ENCODE assay signal across 31 cellular contexts in genomic region chr16:88103581-88104188, GRCh38.
"Had no signal": no experiment of that assay in that cellular context is flagged by ENCODE, and none has a peak within 500 bp of the region (broad histone marks: within the 10 kb centered on the region; RNA-seq: fewer than 3 reads in every experiment).

No MANE protein-coding gene starts in this region.

- H3K36me3 ChIP-seq: esophagus squamous epithelium, heart right ventricle, left ventricle myocardium inferior, prostate gland, stomach, thyroid gland had no signal

- H3K36me3 Mint-ChIP-seq: mesothelial cell of epicardium; naive B cell; natural killer cell treated with Interleukin-12 subunit alpha and Interleukin-12 subunit beta and Interleukin-15 and Interleukin-18, amount 100 ng/mL, for 72 hours; stimulated activated effector memory CD8-positive, alpha-beta T cell treated with anti-CD3 and anti-CD28 coated beads, Interleukin-12 subunit alpha, Interleukin-12 subunit beta, amount 100 ng/mL, for 72 hours had no signal

- H3K4me3 ChIP-seq: esophagus squamous epithelium, heart right ventricle, left ventricle myocardium inferior, lung, mucosa of descending colon, prostate gland, smooth muscle cell, stomach, thyroid gland had no signal

- H3K4me2 ChIP-seq: smooth muscle cell had no signal

- H3K79me2 ChIP-seq: parathyroid adenoma had no signal

- H2AFZ ChIP-seq: parathyroid adenoma had no signal

- H3K27ac ChIP-seq: esophagus squamous epithelium, heart right ventricle, left ventricle myocardium inferior, parathyroid adenoma, prostate gland, stomach, thyroid gland had no signal

- H3K4me3 Mint-ChIP-seq: effector memory CD8-positive, alpha-beta T cell; mesothelial cell of epicardium; naive B cell; natural killer cell treated with Interleukin-12 subunit alpha and Interleukin-12 subunit beta and Interleukin-15 and Interleukin-18, amount 100 ng/mL, for 72 hours; neural crest cell; stimulated activated effector memory CD8-positive, alpha-beta T cell treated with anti-CD3 and anti-CD28 coated beads, Interleukin-12 subunit alpha, Interleukin-12 subunit beta, amount 100 ng/mL, for 72 hours had no signal

- H3K4me1 Mint-ChIP-seq: stimulated activated effector memory CD8-positive, alpha-beta T cell treated with anti-CD3 and anti-CD28 coated beads, Interleukin-12 subunit alpha, Interleukin-12 subunit beta, amount 100 ng/mL, for 72 hours had no signal

- ATAC-seq: effector memory CD8-positive, alpha-beta T cell; heart right ventricle; left colon; mucosa of descending colon; natural killer cell treated with Interleukin-12 subunit alpha and Interleukin-12 subunit beta and Interleukin-15 and Interleukin-18, amount 100 ng/mL, for 72 hours; right cardiac atrium; stimulated activated effector memory CD8-positive, alpha-beta T cell treated with anti-CD3 and anti-CD28 coated beads, Interleukin-12 subunit alpha, Interleukin-12 subunit beta, amount 100 ng/mL, for 72 hours had no signal

- H3K9ac ChIP-seq: parathyroid adenoma had no signal

- FAIRE-seq: endometrium, islet of Langerhans had no signal

- DNase-seq: cortex of kidney; effector memory CD8-positive, alpha-beta T cell; erythroblast; esophagus squamous epithelium; foreskin melanocyte; glutamatergic neuron; heart right ventricle; hippocampal formation; kidney glomerular epithelial cell; left colon; left ventricle myocardium inferior; mesenchymal stem cell; naive B cell; stimulated activated CD4-positive, alpha-beta T cell treated with anti-CD3 and anti-CD28 coated beads, Interleukin-2, amount 100 ng/mL, for 24 hours; stimulated activated CD4-positive, alpha-beta T cell treated with anti-CD3 and anti-CD28 coated beads, Interleukin-4, amount 100 ng/mL, for 24 hours; stimulated activated naive CD4-positive, alpha-beta T cell treated with Interleukin-2 at 50 U/mL for 16 hours; stomach; thyroid gland; trophoblast cell had no signal

- H3K9me3 Mint-ChIP-seq: effector memory CD8-positive, alpha-beta T cell; mesothelial cell of epicardium; natural killer cell treated with Interleukin-12 subunit alpha and Interleukin-12 subunit beta and Interleukin-15 and Interleukin-18, amount 100 ng/mL, for 72 hours; neural crest cell; stimulated activated effector memory CD8-positive, alpha-beta T cell treated with anti-CD3 and anti-CD28 coated beads, Interleukin-12 subunit alpha, Interleukin-12 subunit beta, amount 100 ng/mL, for 72 hours had no signal

- H3K27ac Mint-ChIP-seq: effector memory CD8-positive, alpha-beta T cell; mesothelial cell of epicardium; natural killer cell treated with Interleukin-12 subunit alpha and Interleukin-12 subunit beta and Interleukin-15 and Interleukin-18, amount 100 ng/mL, for 72 hours; stimulated activated effector memory CD8-positive, alpha-beta T cell treated with anti-CD3 and anti-CD28 coated beads, Interleukin-12 subunit alpha, Interleukin-12 subunit beta, amount 100 ng/mL, for 72 hours had no signal

- H3K9me3 ChIP-seq: esophagus squamous epithelium, left ventricle myocardium inferior, mucosa of descending colon, prostate gland, stomach, thyroid gland had no signal

- H3K4me1 ChIP-seq: esophagus squamous epithelium, heart right ventricle, left ventricle myocardium inferior, parathyroid adenoma, prostate gland, thyroid gland had no signal

- H3K27me3 ChIP-seq: thyroid gland had no signal
